Comparison of ENCODE assay signal across 1 cellular context in the genomic region with DNA sequence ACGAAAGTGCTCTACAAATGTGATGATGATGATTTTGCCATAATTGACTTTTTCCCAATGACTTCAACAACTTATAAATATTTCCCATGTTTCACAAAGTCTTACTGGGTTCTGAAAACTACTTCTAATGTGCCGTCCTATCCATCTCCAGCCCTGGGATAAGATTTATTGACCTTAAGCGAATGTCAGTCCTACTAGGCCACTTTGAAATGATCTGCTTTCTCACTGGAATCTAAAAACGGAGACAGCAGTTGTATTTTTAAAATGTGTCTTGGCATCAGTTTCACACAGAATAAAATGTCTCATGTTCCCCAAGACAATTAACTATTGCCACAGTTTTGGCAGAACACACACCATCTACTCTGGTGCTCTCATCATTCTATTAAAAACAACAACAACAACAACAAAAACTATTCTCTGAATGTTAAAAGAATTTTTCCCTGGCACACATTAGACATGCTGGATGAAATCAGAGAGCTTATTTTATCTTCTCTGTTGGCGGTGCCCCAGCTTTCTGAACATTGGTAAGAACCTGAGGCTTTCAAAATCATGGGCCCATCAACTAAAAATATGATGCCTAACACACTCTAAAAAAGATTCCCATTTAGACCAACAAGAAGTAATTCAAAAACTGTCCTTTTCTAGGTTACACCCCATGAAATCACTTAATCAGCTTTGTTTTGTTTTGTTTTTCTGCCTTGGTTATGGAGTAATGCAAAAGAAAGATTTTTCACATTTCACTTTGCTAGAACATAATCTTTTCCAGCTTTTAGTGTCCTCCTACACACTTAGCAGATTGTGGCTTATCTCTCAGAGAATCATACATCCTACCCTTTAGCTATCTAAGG.
TF ChIP-seq lines count a peak whose summit lies in the region.

No MANE protein-coding gene starts in this region.

TF ChIP-seq in HepG2, 621 proteins besides CTCF, POLR2A, EP300 and RAD21:
- TF ChIP-seq, protein P1, sequence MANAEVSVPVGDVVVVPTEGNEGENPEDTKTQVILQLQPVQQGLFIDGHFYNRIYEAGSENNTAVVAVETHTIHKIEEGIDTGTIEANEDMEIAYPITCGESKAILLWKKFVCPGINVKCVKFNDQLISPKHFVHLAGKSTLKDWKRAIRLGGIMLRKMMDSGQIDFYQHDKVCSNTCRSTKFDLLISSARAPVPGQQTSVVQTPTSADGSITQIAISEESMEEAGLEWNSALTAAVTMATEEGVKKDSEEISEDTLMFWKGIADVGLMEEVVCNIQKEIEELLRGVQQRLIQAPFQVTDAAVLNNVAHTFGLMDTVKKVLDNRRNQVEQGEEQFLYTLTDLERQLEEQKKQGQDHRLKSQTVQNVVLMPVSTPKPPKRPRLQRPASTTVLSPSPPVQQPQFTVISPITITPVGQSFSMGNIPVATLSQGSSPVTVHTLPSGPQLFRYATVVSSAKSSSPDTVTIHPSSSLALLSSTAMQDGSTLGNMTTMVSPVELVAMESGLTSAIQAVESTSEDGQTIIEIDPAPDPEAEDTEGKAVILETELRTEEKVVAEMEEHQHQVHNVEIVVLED (CRISPR knock-in tag; IDR thresholded peaks at IDR 0.05; ENCODE audit: borderline replicate concordance) = no peak
- TF ChIP-seq, protein P2, sequence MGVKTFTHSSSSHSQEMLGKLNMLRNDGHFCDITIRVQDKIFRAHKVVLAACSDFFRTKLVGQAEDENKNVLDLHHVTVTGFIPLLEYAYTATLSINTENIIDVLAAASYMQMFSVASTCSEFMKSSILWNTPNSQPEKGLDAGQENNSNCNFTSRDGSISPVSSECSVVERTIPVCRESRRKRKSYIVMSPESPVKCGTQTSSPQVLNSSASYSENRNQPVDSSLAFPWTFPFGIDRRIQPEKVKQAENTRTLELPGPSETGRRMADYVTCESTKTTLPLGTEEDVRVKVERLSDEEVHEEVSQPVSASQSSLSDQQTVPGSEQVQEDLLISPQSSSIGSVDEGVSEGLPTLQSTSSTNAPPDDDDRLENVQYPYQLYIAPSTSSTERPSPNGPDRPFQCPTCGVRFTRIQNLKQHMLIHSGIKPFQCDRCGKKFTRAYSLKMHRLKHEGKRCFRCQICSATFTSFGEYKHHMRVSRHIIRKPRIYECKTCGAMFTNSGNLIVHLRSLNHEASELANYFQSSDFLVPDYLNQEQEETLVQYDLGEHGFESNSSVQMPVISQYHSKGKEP (CRISPR knock-in tag; IDR thresholded peaks at IDR 0.05) = no peak
- no peak for TF ChIP-seq SMAD1 (CRISPR knock-in tag; IDR thresholded peaks at IDR 0.05; ENCODE audit: borderline replicate concordance, low read depth)
- TF ChIP-seq, protein P3, sequence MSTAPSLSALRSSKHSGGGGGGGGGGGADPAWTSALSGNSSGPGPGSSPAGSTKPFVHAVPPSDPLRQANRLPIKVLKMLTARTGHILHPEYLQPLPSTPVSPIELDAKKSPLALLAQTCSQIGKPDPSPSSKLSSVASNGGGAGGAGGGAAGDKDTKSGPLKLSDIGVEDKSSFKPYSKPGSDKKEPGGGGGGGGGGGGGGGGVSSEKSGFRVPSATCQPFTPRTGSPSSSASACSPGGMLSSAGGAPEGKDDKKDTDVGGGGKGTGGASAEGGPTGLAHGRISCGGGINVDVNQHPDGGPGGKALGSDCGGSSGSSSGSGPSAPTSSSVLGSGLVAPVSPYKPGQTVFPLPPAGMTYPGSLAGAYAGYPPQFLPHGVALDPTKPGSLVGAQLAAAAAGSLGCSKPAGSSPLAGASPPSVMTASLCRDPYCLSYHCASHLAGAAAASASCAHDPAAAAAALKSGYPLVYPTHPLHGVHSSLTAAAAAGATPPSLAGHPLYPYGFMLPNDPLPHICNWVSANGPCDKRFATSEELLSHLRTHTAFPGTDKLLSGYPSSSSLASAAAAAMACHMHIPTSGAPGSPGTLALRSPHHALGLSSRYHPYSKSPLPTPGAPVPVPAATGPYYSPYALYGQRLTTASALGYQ (CRISPR knock-in tag; IDR thresholded peaks at IDR 0.05) = no peak
- no peak for TF ChIP-seq ESRRA (CRISPR knock-in tag; IDR thresholded peaks at IDR 0.05; ENCODE audit: low read depth)
- TF ChIP-seq SP140L (CRISPR knock-in tag; IDR thresholded peaks at IDR 0.05; ENCODE audit: borderline replicate concordance) = no peak
- TF ChIP-seq, protein P4, sequence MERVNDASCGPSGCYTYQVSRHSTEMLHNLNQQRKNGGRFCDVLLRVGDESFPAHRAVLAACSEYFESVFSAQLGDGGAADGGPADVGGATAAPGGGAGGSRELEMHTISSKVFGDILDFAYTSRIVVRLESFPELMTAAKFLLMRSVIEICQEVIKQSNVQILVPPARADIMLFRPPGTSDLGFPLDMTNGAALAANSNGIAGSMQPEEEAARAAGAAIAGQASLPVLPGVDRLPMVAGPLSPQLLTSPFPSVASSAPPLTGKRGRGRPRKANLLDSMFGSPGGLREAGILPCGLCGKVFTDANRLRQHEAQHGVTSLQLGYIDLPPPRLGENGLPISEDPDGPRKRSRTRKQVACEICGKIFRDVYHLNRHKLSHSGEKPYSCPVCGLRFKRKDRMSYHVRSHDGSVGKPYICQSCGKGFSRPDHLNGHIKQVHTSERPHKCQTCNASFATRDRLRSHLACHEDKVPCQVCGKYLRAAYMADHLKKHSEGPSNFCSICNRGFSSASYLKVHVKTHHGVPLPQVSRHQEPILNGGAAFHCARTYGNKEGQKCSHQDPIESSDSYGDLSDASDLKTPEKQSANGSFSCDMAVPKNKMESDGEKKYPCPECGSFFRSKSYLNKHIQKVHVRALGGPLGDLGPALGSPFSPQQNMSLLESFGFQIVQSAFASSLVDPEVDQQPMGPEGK (CRISPR knock-in tag; IDR thresholded peaks at IDR 0.05) = no peak
- no peak for TF ChIP-seq TBP (CRISPR knock-in tag; IDR thresholded peaks at IDR 0.05)
- TF ChIP-seq NFATC3 (CRISPR knock-in tag; IDR thresholded peaks at IDR 0.05) = no peak
- TF ChIP-seq ZNF780A (CRISPR knock-in tag; IDR thresholded peaks at IDR 0.05) = no peak
- TF ChIP-seq, protein P5, sequence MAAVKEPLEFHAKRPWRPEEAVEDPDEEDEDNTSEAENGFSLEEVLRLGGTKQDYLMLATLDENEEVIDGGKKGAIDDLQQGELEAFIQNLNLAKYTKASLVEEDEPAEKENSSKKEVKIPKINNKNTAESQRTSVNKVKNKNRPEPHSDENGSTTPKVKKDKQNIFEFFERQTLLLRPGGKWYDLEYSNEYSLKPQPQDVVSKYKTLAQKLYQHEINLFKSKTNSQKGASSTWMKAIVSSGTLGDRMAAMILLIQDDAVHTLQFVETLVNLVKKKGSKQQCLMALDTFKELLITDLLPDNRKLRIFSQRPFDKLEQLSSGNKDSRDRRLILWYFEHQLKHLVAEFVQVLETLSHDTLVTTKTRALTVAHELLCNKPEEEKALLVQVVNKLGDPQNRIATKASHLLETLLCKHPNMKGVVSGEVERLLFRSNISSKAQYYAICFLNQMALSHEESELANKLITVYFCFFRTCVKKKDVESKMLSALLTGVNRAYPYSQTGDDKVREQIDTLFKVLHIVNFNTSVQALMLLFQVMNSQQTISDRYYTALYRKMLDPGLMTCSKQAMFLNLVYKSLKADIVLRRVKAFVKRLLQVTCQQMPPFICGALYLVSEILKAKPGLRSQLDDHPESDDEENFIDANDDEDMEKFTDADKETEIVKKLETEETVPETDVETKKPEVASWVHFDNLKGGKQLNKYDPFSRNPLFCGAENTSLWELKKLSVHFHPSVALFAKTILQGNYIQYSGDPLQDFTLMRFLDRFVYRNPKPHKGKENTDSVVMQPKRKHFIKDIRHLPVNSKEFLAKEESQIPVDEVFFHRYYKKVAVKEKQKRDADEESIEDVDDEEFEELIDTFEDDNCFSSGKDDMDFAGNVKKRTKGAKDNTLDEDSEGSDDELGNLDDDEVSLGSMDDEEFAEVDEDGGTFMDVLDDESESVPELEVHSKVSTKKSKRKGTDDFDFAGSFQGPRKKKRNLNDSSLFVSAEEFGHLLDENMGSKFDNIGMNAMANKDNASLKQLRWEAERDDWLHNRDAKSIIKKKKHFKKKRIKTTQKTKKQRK (IDR thresholded peaks at IDR 0.05; ENCODE audit: low read length) = no peak
- TF ChIP-seq ZNF274 (CRISPR knock-in tag; IDR thresholded peaks at IDR 0.05) = no peak
- TF ChIP-seq, protein P6, sequence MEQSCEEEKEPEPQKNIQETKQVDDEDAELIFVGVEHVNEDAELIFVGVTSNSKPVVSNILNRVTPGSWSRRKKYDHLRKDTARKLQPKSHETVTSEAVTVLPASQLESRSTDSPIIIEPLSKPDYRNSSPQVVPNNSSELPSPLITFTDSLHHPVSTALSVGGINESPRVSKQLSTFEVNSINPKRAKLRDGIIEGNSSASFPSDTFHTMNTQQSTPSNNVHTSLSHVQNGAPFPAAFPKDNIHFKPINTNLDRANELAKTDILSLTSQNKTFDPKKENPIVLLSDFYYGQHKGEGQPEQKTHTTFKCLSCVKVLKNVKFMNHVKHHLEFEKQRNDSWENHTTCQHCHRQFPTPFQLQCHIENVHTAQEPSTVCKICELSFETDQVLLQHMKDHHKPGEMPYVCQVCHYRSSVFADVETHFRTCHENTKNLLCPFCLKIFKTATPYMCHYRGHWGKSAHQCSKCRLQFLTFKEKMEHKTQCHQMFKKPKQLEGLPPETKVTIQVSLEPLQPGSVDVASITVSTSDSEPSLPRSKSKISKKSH (CRISPR knock-in tag; IDR thresholded peaks at IDR 0.05; ENCODE audit: borderline replicate concordance) = no peak
- TF ChIP-seq ZNF382 (CRISPR knock-in tag; IDR thresholded peaks at IDR 0.05; ENCODE audit: borderline replicate concordance) = no peak
